ENCODE assay signal across 18 cellular contexts in genomic region chr3:171732741-171733140, GRCh38.
A peak's percentile ranks its signal among the peaks of the same experiment; 100 is the strongest.
DNase-seq lines count a peak whose midpoint lies in the region; ATAC-seq and TF ChIP-seq lines count a peak whose summit lies in the region.
"Had no signal": no experiment of that assay in that cellular context is flagged by ENCODE, and none has a peak within 500 bp of the region (broad histone marks: within the 10 kb centered on the region; RNA-seq: fewer than 3 reads in every experiment).

No MANE protein-coding gene starts in this region.

- TF ChIP-seq EP300 in SK-N-SH (IDR thresholded peaks at IDR 0.05; ENCODE audit: borderline replicate concordance in 1 of 2, low read depth in 1 of 2, low read length in 1 of 2): no peak

- CTCF ChIA-PET in SK-N-SH (lab: Yijun Ruan, JAX): no interaction called here
- CTCF ChIA-PET in activated CD8-positive, alpha-beta memory T cell treated with anti-CD3 and anti-CD28 coated beads, Interleukin-2, amount 10 ng/mL, durations not matched to agents 7 days and 5 days (lab: Charles Lee): no interaction called here

- no peak overlapping the region for H3K4me3 Mint-ChIP-seq in neural progenitor cell
- no peak overlapping the region for H3K4me3 Mint-ChIP-seq in activated CD8-positive, alpha-beta memory T cell treated with anti-CD3 and anti-CD28 coated beads, Interleukin-2, amount 10 ng/mL, durations not matched to agents 7 days and 5 days
- H3K4me3 Mint-ChIP-seq: B cell; CD8-positive, alpha-beta T cell; H9; IgD-negative memory B cell had no signal

- intact Hi-C loops in aorta (cut with DNase I): no loop called here

- no peaks in the 10 kb centered on the region for H3K9me3 ChIP-seq in SK-N-SH
- H3K9me3 ChIP-seq in ectodermal cell (ENCODE audit: control insufficient read depth, low read length): no peaks in the 10 kb centered on the region
- H3K9me3 ChIP-seq in neural progenitor cell (ENCODE audit: low read depth): no peaks in the 10 kb centered on the region
- no peaks in the 10 kb centered on the region for H3K9me3 ChIP-seq in aorta (ENCODE audit: control insufficient read depth, low read length)
- H3K9me3 ChIP-seq: BLaER1 treated with 17β-estradiol and CSF1 and Interleukin-3, amounts not matched to agents 10 nM and 100 nM had no signal

- H3K27me3 ChIP-seq in SK-N-SH (ENCODE audit: insufficient read depth): no peaks in the 10 kb centered on the region
- no peaks in the 10 kb centered on the region for H3K27me3 ChIP-seq in ectodermal cell (ENCODE audit: control insufficient read depth, insufficient read depth, low read length, poor library complexity, severe bottlenecking)
- H3K27me3 ChIP-seq in neural progenitor cell: no peaks in the 10 kb centered on the region
- no peaks in the 10 kb centered on the region for H3K27me3 ChIP-seq in aorta (ENCODE audit: control insufficient read depth in 1 of 2, insufficient read depth in 2 of 2, low read length in 1 of 2)
- H3K27me3 ChIP-seq: BLaER1 treated with 17β-estradiol and CSF1 and Interleukin-3, amounts not matched to agents 10 nM and 100 nM had no signal

- no peak for TF ChIP-seq RAD21 in SK-N-SH (IDR thresholded peaks at IDR 0.05; ENCODE audit: low read length)

- H3K27me3 Mint-ChIP-seq in neural progenitor cell (ENCODE audit: insufficient read depth, low read depth): no peaks in the 10 kb centered on the region
- peaks cover 21% of the 10 kb centered on the region for H3K27me3 Mint-ChIP-seq in activated CD8-positive, alpha-beta memory T cell treated with anti-CD3 and anti-CD28 coated beads, Interleukin-2, amount 10 ng/mL, durations not matched to agents 7 days and 5 days
- H3K27me3 Mint-ChIP-seq: B cell, IgD-negative memory B cell had no signal

- H3K27ac ChIP-seq in SK-N-SH (ENCODE audit: low read depth in 2 of 2, low read length in 1 of 2) (no peak overlapping the region), ectodermal cell (ENCODE audit: insufficient read depth, low read depth, low read length, poor library complexity, severe bottlenecking) (peak overlapping the region; percentile 30), neural progenitor cell (no peak overlapping the region), aorta (ENCODE audit: low read depth in 1 of 2, low read length in 2 of 2) (no peak overlapping the region)
- H3K27ac ChIP-seq: BLaER1 treated with 17β-estradiol and CSF1 and Interleukin-3, amounts not matched to agents 10 nM and 100 nM had no signal

- peak; percentile 40; the same call in 2 of the 3 replicates for ATAC-seq in SK-N-SH treated with all-trans-retinoic acid at 6 μM for 48 hours
- ATAC-seq in aorta (ENCODE audit: low FRiP score): no peak
- no peak for ATAC-seq in HG02678 (IDR thresholded peaks at IDR 0.05; ENCODE audit: unreplicated experiment)
- no peak for ATAC-seq in activated CD8-positive, alpha-beta memory T cell treated with anti-CD3 and anti-CD28 coated beads, Interleukin-2, amount 10 ng/mL, durations not matched to agents 7 days and 5 days
- ATAC-seq: CD8-positive, alpha-beta T cell; HepG2 had no signal

- H2AFZ ChIP-seq in SK-N-SH (ENCODE audit: low read depth) (no peak overlapping the region), neural progenitor cell (replicated peaks) (no peak overlapping the region)

- no peak overlapping the region for H3K4me3 ChIP-seq in SK-N-SH (ENCODE audit: low read depth in 2 of 2, low read length in 1 of 2)
- no peak overlapping the region for H3K4me3 ChIP-seq in ectodermal cell (ENCODE audit: insufficient read depth, low read depth, low read length)
- H3K4me3 ChIP-seq in neural progenitor cell: no peak overlapping the region
- no peak overlapping the region for H3K4me3 ChIP-seq in aorta (ENCODE audit: low read length in 2 of 2)
- H3K4me3 ChIP-seq: BLaER1 treated with 17β-estradiol and CSF1 and Interleukin-3, amounts not matched to agents 10 nM and 100 nM had no signal

- no peaks in the 10 kb centered on the region for H3K36me3 Mint-ChIP-seq in neural progenitor cell
- H3K36me3 Mint-ChIP-seq in activated CD8-positive, alpha-beta memory T cell treated with anti-CD3 and anti-CD28 coated beads, Interleukin-2, amount 10 ng/mL, durations not matched to agents 7 days and 5 days: no peaks in the 10 kb centered on the region
- H3K36me3 Mint-ChIP-seq: CD8-positive, alpha-beta T cell; IgD-negative memory B cell had no signal

- H3K36me3 ChIP-seq in SK-N-SH (replicated peaks in 1 of 2; ENCODE audit: control insufficient read depth in 1 of 2, insufficient read depth in 2 of 2, low read length in 1 of 2): peaks cover 4 to 8% of the 10 kb centered on the region in 2 experiments
- H3K36me3 ChIP-seq in ectodermal cell (ENCODE audit: control insufficient read depth, insufficient read depth, low read length): no peaks in the 10 kb centered on the region
- H3K36me3 ChIP-seq in neural progenitor cell: no peaks in the 10 kb centered on the region
- H3K36me3 ChIP-seq in aorta (ENCODE audit: control insufficient read depth in 1 of 2, insufficient read depth in 2 of 2, low read length in 1 of 2): peaks cover 0 to 4% of the 10 kb centered on the region in 2 donors

- 66% methylated on average over 3 of the region's 3 CpGs for WGBS in SK-N-SH (ENCODE audit: low lambda C conversion rate)
- 46 to 71% methylated on average over 3 of the region's 3 CpGs for WGBS in ectodermal cell, 2 experiments
- WGBS in aorta, 2 donors: 78 to 92% methylated on average over 3 of the region's 3 CpGs

- H3F3A ChIP-seq in SK-N-SH (replicated peaks; ENCODE audit: insufficient read depth): no peaks in the 10 kb centered on the region
- H3F3A ChIP-seq in neural progenitor cell (ENCODE audit: low read depth): no peaks in the 10 kb centered on the region

- TF ChIP-seq CTCF in SK-N-SH (IDR thresholded peaks at IDR 0.05) (no peak), neural progenitor cell (IDR thresholded peaks at IDR 0.05) (no peak)

- H3K9me2 ChIP-seq in SK-N-SH: no peaks in the 10 kb centered on the region

- H3K79me2 ChIP-seq in SK-N-SH (ENCODE audit: insufficient read depth) (no peaks in the 10 kb centered on the region), neural progenitor cell (ENCODE audit: low read depth) (no peaks in the 10 kb centered on the region)

- H3K4me2 ChIP-seq in SK-N-SH (no peak overlapping the region), neural progenitor cell (peak overlapping the region; percentile 45)
- H3K4me2 ChIP-seq: BLaER1 treated with 17β-estradiol and CSF1 and Interleukin-3, amounts not matched to agents 10 nM and 100 nM had no signal

- H3K4me1 ChIP-seq in SK-N-SH (ENCODE audit: control insufficient read depth in 1 of 2, insufficient read depth in 2 of 2, low read depth in 1 of 2, low read length in 1 of 2) (peaks cover 0 to 3% of the 10 kb centered on the region in 2 experiments; a peak in 2 of 4 replicates), ectodermal cell (ENCODE audit: control insufficient read depth, insufficient read depth, low read length) (no peaks in the 10 kb centered on the region), neural progenitor cell (peaks cover 16% of the 10 kb centered on the region), aorta (ENCODE audit: control insufficient read depth in 1 of 2, insufficient read depth in 2 of 2, low read length in 2 of 2) (peaks cover 4 to 5% of the 10 kb centered on the region in 2 donors)
- H3K4me1 ChIP-seq: BLaER1 treated with 17β-estradiol and CSF1 and Interleukin-3, amounts not matched to agents 10 nM and 100 nM had no signal

- no peak overlapping the region for H3K9ac ChIP-seq in SK-N-SH
- H3K9ac ChIP-seq in neural progenitor cell: no peak overlapping the region
- H3K9ac ChIP-seq: BLaER1 treated with 17β-estradiol and CSF1 and Interleukin-3, amounts not matched to agents 10 nM and 100 nM had no signal

- H4K20me1 ChIP-seq in SK-N-SH (ENCODE audit: insufficient read depth) (no peaks in the 10 kb centered on the region), neural progenitor cell (ENCODE audit: low read depth) (no peaks in the 10 kb centered on the region)
- H4K20me1 ChIP-seq: BLaER1 treated with 17β-estradiol and CSF1 and Interleukin-3, amounts not matched to agents 10 nM and 100 nM had no signal

- H3K9me3 Mint-ChIP-seq in neural progenitor cell: no peaks in the 10 kb centered on the region
- no peaks in the 10 kb centered on the region for H3K9me3 Mint-ChIP-seq in activated CD8-positive, alpha-beta memory T cell treated with anti-CD3 and anti-CD28 coated beads, Interleukin-2, amount 10 ng/mL, durations not matched to agents 7 days and 5 days (ENCODE audit: low read depth)
- H3K9me3 Mint-ChIP-seq: CD8-positive, alpha-beta T cell; H9; IgD-negative memory B cell had no signal

- POLR2A ChIA-PET in SK-N-SH (lab: Yijun Ruan, JAX): no interaction called here

- H3K4me1 Mint-ChIP-seq in neural progenitor cell: peaks cover 29% of the 10 kb centered on the region
- H3K4me1 Mint-ChIP-seq in activated CD8-positive, alpha-beta memory T cell treated with anti-CD3 and anti-CD28 coated beads, Interleukin-2, amount 10 ng/mL, durations not matched to agents 7 days and 5 days: no peaks in the 10 kb centered on the region
- H3K4me1 Mint-ChIP-seq: B cell, IgD-negative memory B cell had no signal

- H3K27ac Mint-ChIP-seq in neural progenitor cell: no peak overlapping the region
- H3K27ac Mint-ChIP-seq in activated CD8-positive, alpha-beta memory T cell treated with anti-CD3 and anti-CD28 coated beads, Interleukin-2, amount 10 ng/mL, durations not matched to agents 7 days and 5 days: no peak overlapping the region
- H3K27ac Mint-ChIP-seq: B cell; CD8-positive, alpha-beta T cell; IgD-negative memory B cell had no signal

- DNase-seq in SK-N-SH: no peak
- DNase-seq in neural progenitor cell (ENCODE audit: low spot score): peak; percentile 64
- DNase-seq in aorta: no peak
- no peak for DNase-seq in activated CD8-positive, alpha-beta memory T cell treated with anti-CD3 and anti-CD28 coated beads, Interleukin-2, amount 10 ng/mL, durations not matched to agents 7 days and 5 days
- DNase-seq: 8988T; Calu3; CD8-positive, alpha-beta T cell; DMS79 treated with DMSO at 0.1 percent for 48 hours; GF-D8; GOT3; H9 had no signal

TF ChIP-seq in SK-N-SH treated with all-trans-retinoic acid at 6 μM for 48 hours, 23 proteins besides CTCF, POLR2A, EP300 and RAD21 (continues in another document):
- no peak for TF ChIP-seq ZNF8 (CRISPR knock-in tag; IDR thresholded peaks at IDR 0.05)

TF ChIP-seq in SK-N-SH, 30 proteins besides CTCF, POLR2A, EP300 and RAD21:
- TF ChIP-seq NRF1 (IDR thresholded peaks at IDR 0.05; ENCODE audit: low read depth, low read length): no peak
